In the genomic region with DNA sequence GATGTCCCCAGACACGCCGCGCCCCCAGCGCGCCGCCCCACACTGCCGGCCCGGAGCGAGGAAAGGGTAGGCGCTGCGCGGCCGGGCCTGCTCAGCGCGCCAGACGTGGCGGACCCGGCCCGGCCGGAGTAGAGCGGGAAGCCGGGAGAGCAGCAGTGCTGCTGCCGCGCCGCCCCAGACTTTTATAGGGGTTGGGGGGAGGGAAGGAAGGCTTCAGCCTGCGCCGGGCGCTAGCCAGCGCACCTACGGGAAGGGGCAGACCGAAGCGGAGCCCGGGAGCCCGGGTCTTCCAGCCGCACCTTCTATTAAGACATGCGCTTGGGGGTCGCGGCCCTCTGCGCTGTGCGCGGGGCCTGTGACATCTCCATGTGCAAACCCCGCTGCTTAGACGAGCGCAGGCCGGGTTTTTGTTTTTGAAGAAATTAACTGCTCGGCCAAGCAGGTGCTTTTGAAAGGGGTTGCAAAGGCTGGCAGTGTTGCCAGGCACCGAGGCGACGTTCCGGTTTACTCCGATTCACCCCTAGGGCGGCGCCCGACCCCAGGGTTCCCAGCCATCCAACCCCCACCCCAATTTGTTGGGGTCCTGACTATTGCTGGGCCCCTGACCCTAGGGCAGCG, we compare ENCODE assay signal across 8 cellular contexts. TPM values are rescaled to one million over a fixed set of nuclear protein-coding genes. Genes with fewer than 3 reads are reported as not detected.
DNase-seq lines count a peak whose midpoint lies in the region; ATAC-seq, FAIRE-seq and TF ChIP-seq lines count a peak whose summit lies in the region.

No MANE protein-coding gene starts in this region.

- no peak overlapping the region for H2BK5ac ChIP-seq in H1 (ENCODE audit: low read depth, low read length)

- H3K9me3 ChIP-seq in Peyer's patch, result no peaks in the 10 kb centered on the region
- no peaks in the 10 kb centered on the region for H3K9me3 ChIP-seq in H1 (ENCODE audit: insufficient read depth in 2 of 2, low read depth in 1 of 2, low read length in 1 of 2)

- peaks cover 31% of the 10 kb centered on the region for H3K23me2 ChIP-seq in H1 (ENCODE audit: low read depth, low read length)

- no peaks in the 10 kb centered on the region for H3K79me2 ChIP-seq in H1 (ENCODE audit: control insufficient read depth in 1 of 2, insufficient read depth in 2 of 2, low read length in 2 of 2)

- FAIRE-seq in H1 (lab: Jason Lieb, UNC), result no peak

- no peak overlapping the region for H3K14ac ChIP-seq in H1 (ENCODE audit: insufficient read length)

- in situ Hi-C loops in ACHN (cut with HindIII; ENCODE audit: low pct_ligation_motif_present, low pct_unique_long_range_greater_than_20kb, low sequenced_read_pairs), result no loop called here

- H3K4me2 ChIP-seq in H1 (ENCODE audit: insufficient read depth in 1 of 2, low read depth in 2 of 2, low read length in 2 of 2), result peak overlapping the region; percentile 88

- H2BK12ac ChIP-seq in H1 (ENCODE audit: low read depth, low read length), result 0 out of 2 replicates have a peak overlapping the region, but pooled peaks have one; percentile 68

- H2BK120ac ChIP-seq in H1 (replicated peaks; ENCODE audit: low read depth, low read length), result no peak overlapping the region

- TF ChIP-seq CTCF in GM12865 (IDR thresholded peaks at IDR 0.05; ENCODE audit: insufficient read depth, low read depth, low read length, missing control alignments) (peak; percentile 79), Peyer's patch (IDR thresholded peaks at IDR 0.05) (peak in 2 of 6 experiments; percentile 34 to 40), H1 (IDR thresholded peaks at IDR 0.05; ENCODE audit: control extremely low read depth in 1 of 3, insufficient read depth in 1 of 3, low read depth in 1 of 3, low read length in 3 of 3) (peak in 2 of 3 experiments; percentile 54 to 56; a peak in 3 of 4 replicates), retinal pigment epithelial cell (conservative IDR thresholded peaks at IDR 0.05; ENCODE audit: low read depth, low read length) (peak; percentile 37)

- H3K79me1 ChIP-seq in H1 (ENCODE audit: low read depth, low read length), result no peaks in the 10 kb centered on the region

- no peak for TF ChIP-seq POLR2A in Peyer's patch (IDR thresholded peaks at IDR 0.05)
- no peak for TF ChIP-seq POLR2A in H1 (IDR thresholded peaks at IDR 0.05; ENCODE audit: control extremely low read depth in 1 of 2, low read depth in 2 of 2, low read length in 2 of 2)

- TF ChIP-seq EP300 in H1 (IDR thresholded peaks at IDR 0.05; ENCODE audit: borderline replicate concordance in 1 of 2, low read depth in 2 of 2, low read length in 2 of 2), result no peak

- H3K23ac ChIP-seq in H1 (ENCODE audit: insufficient read length), result no peak overlapping the region

- H3K4me3 ChIP-seq in GM12865 (ENCODE audit: low read depth, low read length) (peak overlapping the region; percentile 87), Peyer's patch (peak overlapping the region; percentile 20 to 58 (median 31)), H1 (ENCODE audit: extremely low read depth in 1 of 4, insufficient read depth in 2 of 4, low read depth in 3 of 4, low read length in 4 of 4) (peak overlapping the region; percentile 38 to 64 (median 48)), retinal pigment epithelial cell (ENCODE audit: low read length) (no peak overlapping the region)

- peak; percentile 28 for ATAC-seq in HG03175 (IDR thresholded peaks at IDR 0.05; ENCODE audit: unreplicated experiment)
- ATAC-seq in HG03565 (IDR thresholded peaks at IDR 0.05; ENCODE audit: unreplicated experiment), result no peak

- H3K27me3 ChIP-seq in Peyer's patch (peaks cover 0 to 58% of the 10 kb centered on the region in 2 donors), H1 (replicated peaks in 1 of 4; ENCODE audit: control insufficient read depth in 3 of 4, extremely low read depth in 1 of 4, insufficient read depth in 3 of 4, low read length in 3 of 4) (peaks cover 79 to 100% (median 98%) of the 10 kb centered on the region in 4 experiments)

- no peak overlapping the region for H3K56ac ChIP-seq in H1 (replicated peaks; ENCODE audit: insufficient read length, low read depth, low read length)

- 1% methylated on average over 54 of the region's 55 CpGs; no CpG with 5 or more reads in 1 of the 2 experiments for WGBS in H1 (ENCODE audit: extremely low coverage in 1 of 2, insufficient coverage in 1 of 2, insufficient read length in 1 of 2, insufficient replicate concordance in 2 of 2, low coverage in 1 of 2, low lambda C conversion rate in 2 of 2, missing lambda C conversion rate in 1 of 2), 2 experiments

- no peak overlapping the region for H2AFZ ChIP-seq in H1 (ENCODE audit: low read length)

- no peak overlapping the region for H4K5ac ChIP-seq in H1 (ENCODE audit: insufficient read length, low read depth, low read length)

- CTCF ChIA-PET in H1 (lab: Charles Lee; ENCODE audit: partially characterized antibody), result interaction anchor here (0.8 to 1.5 kb wide), 2 partner anchors 38 to 45 kb away, joined by 3 to 4 read pairs; no protein-coding TSS in a partner anchor

- no peak overlapping the region for H3K4ac ChIP-seq in H1 (replicated peaks; ENCODE audit: insufficient read length, low read depth, low read length)

- no peak overlapping the region for H3K18ac ChIP-seq in H1 (ENCODE audit: extremely low read depth, low read length)

- H2BK15ac ChIP-seq in H1 (ENCODE audit: low read length), result no peak overlapping the region

- POLR2A ChIA-PET in H1 (lab: Charles Lee; ENCODE audit: partially characterized antibody), result no interaction called here

- H3K27ac ChIP-seq in Peyer's patch (peak overlapping the region in 2 of 4 donors; percentile 83 to 93), H1 (ENCODE audit: low read depth, low read length) (no peak overlapping the region)

- H3K4me1 ChIP-seq in Peyer's patch (peaks cover 0 to 45% (median 11%) of the 10 kb centered on the region in 4 donors), H1 (replicated peaks in 1 of 4; ENCODE audit: control insufficient read depth in 3 of 4, insufficient read depth in 4 of 4, low read length in 3 of 4) (peaks cover 5 to 29% (median 15%) of the 10 kb centered on the region in 4 experiments)

- no peak overlapping the region for H3K9ac ChIP-seq in H1 (replicated peaks in 1 of 4; ENCODE audit: extremely low read depth in 1 of 4, low read depth in 3 of 4, low read length in 3 of 4)

- peak overlapping the region; percentile 41 for H4K8ac ChIP-seq in H1 (ENCODE audit: extremely low read depth, insufficient read depth, low read length)

- peak; percentile 46 to 58 for TF ChIP-seq RAD21 in H1 (IDR thresholded peaks at IDR 0.05 in 1 of 2, conservative IDR thresholded peaks at IDR 0.05 in 1 of 2; ENCODE audit: low read depth in 2 of 2, low read length in 2 of 2)

- H2BK20ac ChIP-seq in H1 (ENCODE audit: low read length), result no peak overlapping the region

- H2AK5ac ChIP-seq in H1 (ENCODE audit: low read depth, low read length), result no peak overlapping the region

- DNase-seq in ACHN (peak; percentile 19), GM12865 (ENCODE audit: low read depth) (peak; percentile 85), Peyer's patch (peak in 2 of 3 donors; percentile 76 to 82), H1 (ENCODE audit: low read depth in 1 of 2, low spot score in 2 of 2) (peak in 1 of 2 experiments; percentile 85), retinal pigment epithelial cell (ENCODE audit: low read depth) (no peak), NCI-H446 treated with DMSO at 0.1 percent for 48 hours (lab: John Stamatoyannopoulos, UW) (no peak)

- H3K36me3 ChIP-seq in Peyer's patch (no peaks in the 10 kb centered on the region), H1 (ENCODE audit: control insufficient read depth in 2 of 4, insufficient read depth in 4 of 4, low read length in 3 of 4) (no peaks in the 10 kb centered on the region)

- H4K91ac ChIP-seq in H1 (replicated peaks; ENCODE audit: insufficient read length, low read length), result no peak overlapping the region

- peaks cover 4 to 11% of the 10 kb centered on the region in 2 experiments for H4K20me1 ChIP-seq in H1 (replicated peaks in 1 of 2; ENCODE audit: control insufficient read depth in 1 of 2, insufficient read depth in 2 of 2, low read length in 2 of 2)

TF ChIP-seq in H1, 55 proteins besides CTCF, POLR2A, EP300 and RAD21:
- TF ChIP-seq RBBP5 (IDR thresholded peaks at IDR 0.05; ENCODE audit: borderline replicate concordance, low read depth, low read length) (0 out of 2 replicates have a peak, but pooled peaks have one; percentile 74), SUZ12 (IDR thresholded peaks at IDR 0.05; ENCODE audit: low read length) (peak; percentile 87; the same call in 1 of the 2 replicates), KDM4A (IDR thresholded peaks at IDR 0.05; ENCODE audit: low read depth, low read length, severe bottlenecking) (peak; percentile 34), SAP30 (IDR thresholded peaks at IDR 0.05; ENCODE audit: insufficient read depth, insufficient replicate concordance, low read length) (no peak), ZNF274 (IDR thresholded peaks at IDR 0.05; ENCODE audit: borderline replicate concordance, extremely low read depth, low read length) (no peak), EZH2 (IDR thresholded peaks at IDR 0.05; ENCODE audit: low read depth, low read length, severe bottlenecking) (peak; percentile 80), TAF1 (IDR thresholded peaks at IDR 0.05; ENCODE audit: low read depth, low read length) (0 out of 2 replicates have a peak, but pooled peaks have one; percentile 29)
- TF ChIP-seq, protein P1, sequence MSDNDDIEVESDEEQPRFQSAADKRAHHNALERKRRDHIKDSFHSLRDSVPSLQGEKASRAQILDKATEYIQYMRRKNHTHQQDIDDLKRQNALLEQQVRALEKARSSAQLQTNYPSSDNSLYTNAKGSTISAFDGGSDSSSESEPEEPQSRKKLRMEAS (IDR thresholded peaks at IDR 0.05), result peak; percentile 5; the same call in 1 of the 2 replicates
- TF ChIP-seq, protein P2, sequence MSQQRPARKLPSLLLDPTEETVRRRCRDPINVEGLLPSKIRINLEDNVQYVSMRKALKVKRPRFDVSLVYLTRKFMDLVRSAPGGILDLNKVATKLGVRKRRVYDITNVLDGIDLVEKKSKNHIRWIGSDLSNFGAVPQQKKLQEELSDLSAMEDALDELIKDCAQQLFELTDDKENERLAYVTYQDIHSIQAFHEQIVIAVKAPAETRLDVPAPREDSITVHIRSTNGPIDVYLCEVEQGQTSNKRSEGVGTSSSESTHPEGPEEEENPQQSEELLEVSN (IDR thresholded peaks at IDR 0.05), result peak; percentile 33
TF ChIP-seq in H1: peak in this region for 7.

RNA-seq across cellular contexts. Expression of a gene that starts 0.4 kb away (rescaled TPM):
- total RNA-seq in Peyer's patch, result 10 to 100 TPM in 1 of 4 donors, 1 to 10 TPM in 1, under 1 TPM in 1, not detected in 1; 0.95 to 61.9 (median 3.6) TPM
- 0.13 and 0.43 TPM in 2 replicates for total RNA-seq in H1 (2021; fragmentation: NEBNext Ultra II Directional; extraction: Animal tissue kit (Norgen Biotek cat#: 25700))
- polyA plus RNA-seq in H1 (2011; rRNA removed), result 0.29 and 0.44 TPM in 2 replicates
- polyA plus RNA-seq in H1 (2011; cell fraction: cytosol; rRNA removed), result 0.09 TPM
- polyA plus RNA-seq in H1 (2011; cell fraction: nucleus; rRNA removed), result 0.14 TPM
- polyA plus RNA-seq in H1 (2012, experiment 1 of 2), result 0.14 to 0.19 TPM (median 0.18 TPM) in 4 replicates
- 0.07 TPM for polyA plus RNA-seq in H1 (2012, experiment 2 of 2)
- 0.14 TPM for polyA plus RNA-seq in H1 (2013, experiment 1 of 2)
- 0.18 TPM for polyA plus RNA-seq in H1 (2013, experiment 2 of 2)
- 0.09 and 0.27 TPM in 2 replicates for polyA minus RNA-seq in H1 (2011; rRNA and poly(A)+ RNA removed)
- not detected for polyA minus RNA-seq in H1 (2011; cell fraction: cytosol; rRNA and poly(A)+ RNA removed)
- 0.90 TPM for polyA minus RNA-seq in H1 (2011; cell fraction: nucleus; rRNA and poly(A)+ RNA removed)

Comparison
In these comparisons a context has a peak if more than half of its experiments do, and no peak if none do; other contexts are left out.
1. DNase-seq: peak in ACHN (single experiment), GM12865 (single experiment) and Peyer's patch (2 of 3); none in retinal pigment epithelial cell (single experiment) and NCI-H446 treated with DMSO at 0.1 percent for 48 hours (single experiment).